In the genomic region with DNA sequence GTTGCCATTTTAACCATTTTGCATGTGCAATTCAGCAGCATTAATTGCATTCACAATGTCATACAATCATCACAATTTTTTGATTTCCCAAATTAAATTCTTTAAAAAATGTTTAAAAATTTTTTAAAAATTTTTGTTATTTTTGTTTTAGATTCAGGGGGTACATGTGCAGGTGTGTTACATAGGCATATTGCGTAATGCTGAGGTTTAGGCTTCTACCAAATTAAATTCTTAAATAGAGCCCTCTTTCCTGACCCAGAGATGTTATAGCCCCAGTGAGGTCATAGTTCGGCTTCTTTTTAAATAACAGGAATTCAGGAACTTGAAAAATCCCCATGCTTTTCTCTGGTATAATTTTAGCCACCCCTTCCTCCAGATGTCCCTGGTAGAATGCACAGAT, we compare ENCODE assay signal across 19 cellular contexts. TPM values are rescaled to one million over a fixed set of nuclear protein-coding genes. Genes with fewer than 3 reads are reported as not detected.
"Had no signal": no experiment of that assay in that cellular context is flagged by ENCODE, and none has a peak within 500 bp of the region (broad histone marks: within the 10 kb centered on the region; RNA-seq: fewer than 3 reads in every experiment).

No MANE protein-coding gene starts in this region.

- H3K27ac ChIP-seq: dorsolateral prefrontal cortex, gastrocnemius medialis, heart right ventricle, psoas muscle, spleen, tibial artery, upper lobe of left lung, uterus had no signal

- H3K27me3 ChIP-seq: dorsolateral prefrontal cortex, gastrocnemius medialis, neutrophil, spleen, tibial artery, upper lobe of left lung, uterus had no signal

- ATAC-seq: gastrocnemius medialis; heart right ventricle; left lobe of liver; mucosa of descending colon; naive thymus-derived CD8-positive, alpha-beta T cell; psoas muscle; sciatic nerve; stimulated activated memory B cell treated with anti-CD40 and anti-IgM and Interleukin-4, amounts not matched to agents 10 μg/mL and 1 μg/mL and 100 μg/mL, for 72 hours had no signal

- H3K4me3 ChIP-seq: dorsolateral prefrontal cortex, gastrocnemius medialis, heart right ventricle, mucosa of descending colon, psoas muscle, spleen, tibial artery, upper lobe of left lung, uterus had no signal

- DNase-seq: dorsolateral prefrontal cortex; effector CD8-positive, alpha-beta T cell; gastrocnemius medialis; heart right ventricle; hypothalamus; mammary epithelial cell; mucosa of descending colon; naive thymus-derived CD8-positive, alpha-beta T cell; psoas muscle; retina; spleen; tibial artery; upper lobe of left lung; uterus had no signal

- H3K4me1 ChIP-seq: gastrocnemius medialis, upper lobe of left lung, uterus had no signal

- H3K9me3 ChIP-seq: gastrocnemius medialis, heart right ventricle, mucosa of descending colon, neutrophil, psoas muscle, spleen, tibial artery, upper lobe of left lung, uterus had no signal

- H3K36me3 ChIP-seq: gastrocnemius medialis, heart right ventricle, neutrophil, spleen, tibial artery, upper lobe of left lung, uterus had no signal

RNA-seq across cellular contexts. Expression of gene AMPD3, which starts 11.3 kb away (rescaled TPM):
- polyA plus RNA-seq: neural cell had no signal
